In the genomic region with DNA sequence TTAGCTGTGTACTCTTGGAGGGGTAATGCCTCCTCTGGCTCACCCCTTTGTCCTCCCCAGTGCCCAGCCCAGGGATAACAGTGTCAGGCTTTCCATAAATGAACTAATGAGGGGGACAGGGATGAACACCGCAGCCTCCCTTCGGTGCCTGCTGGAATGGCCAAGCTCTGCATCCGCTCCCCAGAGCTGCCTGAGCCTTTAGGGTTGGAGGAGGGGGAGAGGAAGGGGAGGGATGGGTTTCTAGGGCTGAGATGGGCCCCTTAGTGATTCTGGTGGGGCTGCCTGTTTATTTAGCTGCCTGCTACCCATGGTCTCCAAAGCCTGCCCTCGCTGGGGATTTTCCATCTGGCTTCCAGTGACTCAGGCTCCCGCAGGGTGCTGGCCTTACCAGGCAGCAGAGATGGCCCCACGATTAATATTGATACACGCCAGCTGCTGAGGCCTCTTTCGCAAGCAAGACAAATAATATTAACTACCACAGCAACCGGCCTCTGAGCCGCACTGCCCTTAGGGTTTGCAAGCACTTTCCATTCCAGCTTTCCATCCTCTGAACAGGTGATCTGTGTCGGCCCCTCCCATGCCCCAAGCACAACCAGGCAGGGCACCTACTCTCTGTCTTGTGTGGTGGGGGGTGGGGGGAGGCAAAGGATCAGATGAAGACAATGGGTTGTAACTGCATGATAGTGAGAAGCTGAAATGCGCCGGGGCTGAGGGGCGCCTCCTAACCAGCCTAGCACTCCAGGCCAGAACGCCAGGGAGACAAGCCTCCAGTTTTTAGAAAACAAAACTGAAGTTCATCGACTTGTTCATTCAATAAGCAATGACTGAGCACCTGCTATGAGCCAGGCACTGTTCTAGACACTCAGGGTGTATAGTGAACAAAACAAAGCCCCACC, we compare ENCODE assay signal across 8 cellular contexts. TPM values are rescaled to one million over a fixed set of nuclear protein-coding genes. Genes with fewer than 3 reads are reported as not detected.
DNase-seq lines count a peak whose midpoint lies in the region; ATAC-seq and TF ChIP-seq lines count a peak whose summit lies in the region.

No MANE protein-coding gene starts in this region.

- no peaks in the 10 kb centered on the region for H3K27me3 ChIP-seq in lung (ENCODE audit: control insufficient read depth, insufficient read depth)

- H3K4me3 ChIP-seq in astrocyte of the spinal cord (ENCODE audit: low read depth, low read length) (no peak overlapping the region), lung (no peak overlapping the region)

- DNase-seq in COR-L47 (lab: John Stamatoyannopoulos, UW) (peak; percentile 97), NCI-H1694 treated with DMSO at 0.1 percent for 48 hours (lab: John Stamatoyannopoulos, UW) (peak; percentile 67), astrocyte of the spinal cord (ENCODE audit: low read depth, low spot score) (peak; percentile 80), lung (ENCODE audit: low spot score) (peak; percentile 52)
- DNase-seq in activated CD8-positive, alpha-beta memory T cell treated with anti-CD3 and anti-CD28 coated beads, Interleukin-2, amount 50 U/mL, for 48 hours = no peak

- peak overlapping the region in 1 of 2 donors; percentile 37 for H3K27ac ChIP-seq in lung (ENCODE audit: low read depth in 1 of 2, low read length in 1 of 2)

- no peaks in the 10 kb centered on the region for H3K9me3 ChIP-seq in lung (ENCODE audit: control insufficient read depth in 2 of 2, insufficient read depth in 1 of 2, low read length in 1 of 2)

- no peaks in the 10 kb centered on the region for H3K4me1 ChIP-seq in lung (ENCODE audit: control insufficient read depth in 2 of 2, insufficient read depth in 2 of 2, low read length in 2 of 2)

- WGBS in lung, 2 donors = 42 to 69% methylated on average over 16 of the region's 16 CpGs

- H3K36me3 ChIP-seq in lung (ENCODE audit: control insufficient read depth in 2 of 2, insufficient read depth in 2 of 2, low read length in 2 of 2) = no peaks in the 10 kb centered on the region

- in situ Hi-C loops in astrocyte of the spinal cord (cut with HindIII; ENCODE audit: low sequenced_read_pairs) = no loop called here

- ATAC-seq in lung (ENCODE audit: insufficient read depth, low FRiP score) (peak; percentile 23), HG02642 (IDR thresholded peaks at IDR 0.05; ENCODE audit: poor library complexity, unreplicated experiment) (no peak), GM19395 (IDR thresholded peaks at IDR 0.05; ENCODE audit: unreplicated experiment) (no peak), HG02870 (IDR thresholded peaks at IDR 0.05; ENCODE audit: unreplicated experiment) (no peak)

- TF ChIP-seq CTCF in astrocyte of the spinal cord (IDR thresholded peaks at IDR 0.05; ENCODE audit: low read depth, low read length) (no peak), lung (IDR thresholded peaks at IDR 0.05; ENCODE audit: control extremely low read depth, extremely low read depth) (no peak)

RNA-seq across cellular contexts. Expression of a gene that starts 56.7 kb away (rescaled TPM):
- 10 to 100 TPM; 21.7 to 49.3 TPM for total RNA-seq in lung
- 10 to 100 TPM in 1 of 2 donors, 1 to 10 TPM in 1; 9.8 to 27.7 TPM for polyA plus RNA-seq in lung
